15 cellular contexts compared by ENCODE assay signal in the genomic region with DNA sequence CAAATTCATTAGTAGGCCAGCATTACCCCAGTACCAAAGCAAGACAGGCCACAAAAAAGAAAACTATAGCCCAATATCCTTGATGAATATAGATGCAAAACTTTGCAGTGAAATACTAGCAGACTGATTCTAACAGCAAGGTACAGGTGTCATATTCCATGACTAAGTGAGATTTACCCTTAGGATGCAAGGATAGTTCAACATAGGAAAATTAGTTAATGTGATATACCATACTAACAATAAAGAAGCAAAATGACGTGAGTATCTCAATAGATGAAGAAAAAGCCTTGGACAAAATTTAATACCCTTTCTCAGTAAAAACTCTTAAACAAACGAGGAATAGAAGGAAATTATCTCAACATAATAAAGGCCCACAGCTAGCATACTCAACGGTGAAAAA. TPM values are rescaled to one million over a fixed set of nuclear protein-coding genes. Genes with fewer than 3 reads are reported as not detected.
DNase-seq lines count a peak whose midpoint lies in the region; ATAC-seq and TF ChIP-seq lines count a peak whose summit lies in the region.
"Had no signal": no experiment of that assay in that cellular context is flagged by ENCODE, and none has a peak within 500 bp of the region (broad histone marks: within the 10 kb centered on the region; RNA-seq: fewer than 3 reads in every experiment).

No MANE protein-coding gene starts in this region.

- H3K4me3 ChIP-seq in A673 (ENCODE audit: low read depth, low read length, poor library complexity, severe bottlenecking) = no peak overlapping the region
- no peak overlapping the region for H3K4me3 ChIP-seq in HCT116 (replicated peaks in 1 of 2; ENCODE audit: low read depth in 1 of 2, low read length in 2 of 2)
- H3K4me3 ChIP-seq in transverse colon = no peak overlapping the region
- H3K4me3 ChIP-seq: A549, GM23338 had no signal

- DNase-seq in A673 (ENCODE audit: low spot score) (no peak), HCT116 (ENCODE audit: low read depth, low spot score) (no peak), cortex of kidney (lab: John Stamatoyannopoulos, UW) (no peak), transverse colon (no peak), substantia nigra (lab: John Stamatoyannopoulos, UW) (no peak)
- DNase-seq: 8988T; C1 segment of cervical spinal cord; Caco-2; CD4-positive, alpha-beta memory T cell; DMS153; DND-41; H9 had no signal

- no peaks in the 10 kb centered on the region for H4K20me1 ChIP-seq in HCT116 (ENCODE audit: insufficient read depth)

- H3K9me3 ChIP-seq in A673 (ENCODE audit: low read depth, low read length, poor library complexity, severe bottlenecking) (no peaks in the 10 kb centered on the region), HCT116 (ENCODE audit: control insufficient read depth in 1 of 2, insufficient read depth in 1 of 2, low read depth in 1 of 2, low read length in 2 of 2) (no peaks in the 10 kb centered on the region), transverse colon (no peaks in the 10 kb centered on the region)
- H3K9me3 ChIP-seq: A549, Caco-2 had no signal

- H3K4me1 Mint-ChIP-seq in activated T-helper 17 cell treated with anti-CD3 and anti-CD28 coated beads, Interleukin-2, amount 50 U/mL, for 72 hours = peaks cover 28% of the 10 kb centered on the region
- H3K4me1 Mint-ChIP-seq: GM23338, H9 had no signal

- CTCF ChIA-PET in A673 (lab: Charles Lee) (no interaction called here), HCT116 (lab: Charles Lee) (no interaction called here)

- H3K9me3 Mint-ChIP-seq in activated T-helper 17 cell treated with anti-CD3 and anti-CD28 coated beads, Interleukin-2, amount 50 U/mL, for 72 hours = no peaks in the 10 kb centered on the region
- H3K9me3 Mint-ChIP-seq: CD4-positive, alpha-beta memory T cell; GM23338; H9 had no signal

- TF ChIP-seq CTCF in A673 (conservative IDR thresholded peaks at IDR 0.05; ENCODE audit: low read depth, low read length) (no peak), HCT116 (IDR thresholded peaks at IDR 0.05 in 2 of 3, conservative IDR thresholded peaks at IDR 0.05 in 1 of 3; ENCODE audit: borderline replicate concordance in 1 of 3, insufficient read depth in 1 of 3, low read depth in 2 of 3, low read length in 2 of 3) (no peak), transverse colon (IDR thresholded peaks at IDR 0.05) (no peak)

- TF ChIP-seq EP300 in transverse colon (IDR thresholded peaks at IDR 0.05; ENCODE audit: low read depth) = no peak

- no peak for ATAC-seq in HCT116
- ATAC-seq in activated T-helper 17 cell treated with anti-CD3 and anti-CD28 coated beads, Interleukin-2, amount 50 U/mL, for 72 hours (replicated peaks) = no peak
- ATAC-seq: A549, GM23338 had no signal

- in situ Hi-C loops in transverse colon (cut with MboI; ENCODE audit: low pct_ligation_motif_present in 1 of 4, low pct_unique_long_range_greater_than_20kb in 1 of 4, low sequenced_read_pairs in 3 of 4) = no loop called here

- H3K9ac ChIP-seq in HCT116 (ENCODE audit: low read length) = no peak overlapping the region

- no peak for TF ChIP-seq RAD21 in HCT116 (IDR thresholded peaks at IDR 0.05; ENCODE audit: low read depth)

- no peak overlapping the region for H2AFZ ChIP-seq in HCT116 (ENCODE audit: low read depth, low read length, poor library complexity, severe bottlenecking)
- H2AFZ ChIP-seq: GM23338 had no signal

- H3K9me2 ChIP-seq in HCT116 (ENCODE audit: insufficient read depth) = no peaks in the 10 kb centered on the region

- POLR2A ChIA-PET in A673 (lab: Charles Lee; ENCODE audit: low non-redundant PET) = no interaction called here
- POLR2A ChIA-PET in HCT116 (lab: Charles Lee) = no interaction called here

- peaks cover 91% of the 10 kb centered on the region for H3K79me2 ChIP-seq in HCT116 (ENCODE audit: insufficient read depth, low read length)

- TSS peak; percentile 1 for BruUV-seq in A673 (replicated peaks; lab: Mats Ljungman, UMichigan)
- BruUV-seq in HCT116 (replicated peaks; lab: Mats Ljungman, UMichigan) = TSS peak; percentile 2

- H3K27me3 ChIP-seq in A673 (replicated peaks; ENCODE audit: insufficient read depth, low read depth, low read length, poor library complexity) = no peaks in the 10 kb centered on the region
- H3K27me3 ChIP-seq in HCT116 (ENCODE audit: insufficient read depth, low read length) = no peaks in the 10 kb centered on the region
- no peaks in the 10 kb centered on the region for H3K27me3 ChIP-seq in transverse colon

- intact Hi-C loops in A673 (cut with micrococcal nuclease; ENCODE audit: unreplicated experiment) = no loop called here
- intact Hi-C loops in HCT116 (cut with micrococcal nuclease) = no loop called here
- intact Hi-C loops in transverse colon (cut with DNase I; ENCODE audit: low total_unique reads) = no loop called here

- H3K27ac Mint-ChIP-seq in activated T-helper 17 cell treated with anti-CD3 and anti-CD28 coated beads, Interleukin-2, amount 50 U/mL, for 72 hours = peak overlapping the region; percentile 41
- H3K27ac Mint-ChIP-seq: GM23338, H9 had no signal

- H3K27ac ChIP-seq in A673 (ENCODE audit: low read depth, low read length, poor library complexity, severe bottlenecking) (no peak overlapping the region), HCT116 (ENCODE audit: low read depth, low read length) (no peak overlapping the region), transverse colon (no peak overlapping the region), substantia nigra (ENCODE audit: low read depth, low read length, poor library complexity, severe bottlenecking) (no peak overlapping the region)
- H3K27ac ChIP-seq: A549 had no signal

- RAD21 ChIA-PET in HCT116 (lab: Charles Lee; ENCODE audit: low non-redundant PET in 1 of 2, low total read pairs in 2 of 2, uncharacterized antibody in 2 of 2, unreplicated experiment in 2 of 2) = no interaction called here

- no peak overlapping the region; the same call in 1 of the 2 replicates for H3K4me2 ChIP-seq in HCT116 (ENCODE audit: low read length)
- H3K4me2 ChIP-seq: A549, GM23338 had no signal

- H3K4me3 Mint-ChIP-seq in activated T-helper 17 cell treated with anti-CD3 and anti-CD28 coated beads, Interleukin-2, amount 50 U/mL, for 72 hours = no peak overlapping the region
- H3K4me3 Mint-ChIP-seq: CD4-positive, alpha-beta memory T cell; GM23338; H9 had no signal

- no peaks in the 10 kb centered on the region for H3K4me1 ChIP-seq in A673 (ENCODE audit: insufficient read depth, low read length, poor library complexity, severe bottlenecking)
- peaks cover 0 to 11% of the 10 kb centered on the region in 2 experiments; a peak in 1 of 4 replicates for H3K4me1 ChIP-seq in HCT116 (ENCODE audit: control insufficient read depth in 1 of 2, insufficient read depth in 2 of 2, low read length in 2 of 2)
- peaks cover 0 to 4% (median 0%) of the 10 kb centered on the region in 4 donors for H3K4me1 ChIP-seq in transverse colon
- H3K4me1 ChIP-seq: A549, Caco-2 had no signal

- peaks cover 100% of the 10 kb centered on the region for H3K36me3 Mint-ChIP-seq in activated T-helper 17 cell treated with anti-CD3 and anti-CD28 coated beads, Interleukin-2, amount 50 U/mL, for 72 hours (ENCODE audit: low read depth)

- H3K36me3 ChIP-seq in A673 (ENCODE audit: insufficient read depth, low read length, poor library complexity, severe bottlenecking) = peaks cover 75% of the 10 kb centered on the region
- peaks cover 24 to 26% of the 10 kb centered on the region in 2 experiments; a peak in 3 of 4 replicates for H3K36me3 ChIP-seq in HCT116 (ENCODE audit: control insufficient read depth in 1 of 2, insufficient read depth in 2 of 2, low read length in 2 of 2)
- H3K36me3 ChIP-seq in transverse colon = peaks cover 0 to 24% (median 6%) of the 10 kb centered on the region in 4 donors

- TF ChIP-seq POLR2A in HCT116 (IDR thresholded peaks at IDR 0.05; ENCODE audit: borderline replicate concordance, extremely low read depth, insufficient read depth, insufficient read length) (no peak), transverse colon (IDR thresholded peaks at IDR 0.05) (no peak)

- 91 to 92% methylated on average over 3 of the region's 3 CpGs for WGBS in transverse colon (ENCODE audit: low coverage in 1 of 2), 2 donors

- H3K27me3 Mint-ChIP-seq in activated T-helper 17 cell treated with anti-CD3 and anti-CD28 coated beads, Interleukin-2, amount 50 U/mL, for 72 hours = no peaks in the 10 kb centered on the region
- H3K27me3 Mint-ChIP-seq: CD4-positive, alpha-beta memory T cell had no signal

TF ChIP-seq in HCT116, 20 proteins besides CTCF, POLR2A, EP300 and RAD21:
- TF ChIP-seq CBX3 (IDR thresholded peaks at IDR 0.05; ENCODE audit: low read depth) (no peak), ELF1 (IDR thresholded peaks at IDR 0.05; ENCODE audit: borderline replicate concordance, low read depth) (no peak), ZNF274 (IDR thresholded peaks at IDR 0.05; ENCODE audit: low read depth, low read length) (no peak)
TF ChIP-seq in HCT116: peak in this region for 0.

RNA-seq across cellular contexts. Expression of a gene that starts 13.3 kb away (rescaled TPM):
- total RNA-seq in A673 (2021) (43.6 and 45.0 TPM in 2 replicates), HCT116 (2021; ENCODE audit: unreplicated experiment) (34.1 TPM), transverse colon (10 to 100 TPM in 3 of 4 donors, 1 to 10 TPM in 1; 9.8 to 37.6 (median 25.0) TPM)
- polyA plus RNA-seq in HCT116 (2012) = 16.7 and 22.1 TPM in 2 replicates
- total RNA-seq in activated T-helper 17 cell treated with anti-CD3 and anti-CD28 coated beads, Interleukin-2, amount 50 U/mL, for 72 hours = 10 to 100 TPM; 34.3 to 43.6 TPM

RNA-seq across cellular contexts. Expression of a gene that starts 58.0 kb away (rescaled TPM):
- total RNA-seq in A673 (2021) (0.41 and 0.55 TPM in 2 replicates), HCT116 (2021; ENCODE audit: unreplicated experiment) (0.44 TPM), transverse colon (under 1 TPM in 1 of 4 donors, not detected in 3; 0.32 TPM)
- polyA plus RNA-seq in HCT116 (2012) = 0.10 TPM in 1 of 2 replicates, not detected in the other
- total RNA-seq in activated T-helper 17 cell treated with anti-CD3 and anti-CD28 coated beads, Interleukin-2, amount 50 U/mL, for 72 hours = 1 to 10 TPM; 1.7 to 4.3 TPM
- total RNA-seq: Caco-2, GM23338 had no signal
- polyA plus RNA-seq: GM23338 had no signal
